1 cellular context compared by ENCODE assay signal in the genomic region with DNA sequence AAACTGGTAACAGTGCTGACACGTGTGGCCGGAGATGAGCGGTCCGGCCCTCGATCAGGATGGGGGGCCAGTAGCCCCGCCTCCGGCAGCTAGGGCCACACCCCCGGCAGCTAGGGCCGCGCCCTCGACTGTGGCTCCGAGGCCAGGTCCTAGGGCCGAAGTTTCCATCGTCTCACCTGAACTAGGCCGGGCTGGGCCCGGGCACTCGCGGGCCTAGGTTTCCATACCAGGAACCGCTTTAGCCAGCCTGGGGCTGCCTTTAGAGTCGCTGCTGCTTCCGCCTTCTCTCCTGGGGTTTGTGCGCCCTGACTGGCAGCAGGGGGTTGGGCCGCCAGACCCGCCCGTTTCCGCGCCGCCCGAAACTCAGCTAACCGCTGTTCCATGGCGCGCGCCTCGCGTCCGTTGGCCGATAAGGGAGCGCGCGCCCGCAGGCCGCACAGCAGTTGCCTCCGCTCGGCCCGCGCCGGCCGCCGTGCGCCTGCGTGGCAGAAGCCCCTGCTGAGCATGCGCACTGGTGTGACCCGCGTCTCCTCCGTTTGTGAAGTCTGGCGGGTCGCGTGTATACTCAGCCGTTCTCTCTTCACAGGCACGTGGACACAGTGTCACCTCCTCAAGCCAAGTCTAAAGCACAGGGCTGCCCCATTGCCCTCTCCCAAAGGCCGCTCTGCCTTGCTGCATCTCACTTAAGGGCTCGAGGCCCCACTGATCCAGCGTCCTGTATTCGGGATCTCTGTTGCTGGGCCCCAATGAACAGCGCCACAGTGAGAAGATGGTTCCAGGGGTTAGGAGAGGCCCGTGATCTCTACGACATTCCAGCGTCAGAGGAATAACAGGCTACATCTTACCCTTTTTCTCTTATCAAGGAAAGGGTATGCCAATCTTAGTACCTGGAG.
TF ChIP-seq lines count a peak whose summit lies in the region.

A gene with protein sequence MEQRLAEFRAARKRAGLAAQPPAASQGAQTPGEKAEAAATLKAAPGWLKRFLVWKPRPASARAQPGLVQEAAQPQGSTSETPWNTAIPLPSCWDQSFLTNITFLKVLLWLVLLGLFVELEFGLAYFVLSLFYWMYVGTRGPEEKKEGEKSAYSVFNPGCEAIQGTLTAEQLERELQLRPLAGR (minus strand): TSS at position 480 of the 893 bp plus-strand sequence. CDS start 97 bp downstream, at position 383.

TF ChIP-seq in HepG2, 621 proteins besides CTCF, POLR2A, EP300 and RAD21 (continued from another document and continues in another):
- TF ChIP-seq HINFP (CRISPR knock-in tag; IDR thresholded peaks at IDR 0.05; ENCODE audit: low read depth) (peak; percentile 91), NONO (IDR thresholded peaks at IDR 0.05) (no peak), NONO (CRISPR knock-in tag; conservative IDR thresholded peaks at IDR 0.05) (peak; percentile 70; the same call in 1 of the 2 replicates), ZNF275 (CRISPR knock-in tag; IDR thresholded peaks at IDR 0.05; ENCODE audit: borderline replicate concordance) (peak; percentile 99; the same call in 1 of the 2 replicates), RAD51 (IDR thresholded peaks at IDR 0.05; ENCODE audit: borderline replicate concordance) (no peak), ZNF672 (CRISPR knock-in tag; IDR thresholded peaks at IDR 0.05) (no peak; the same call in 1 of the 2 replicates), ZNF878 (CRISPR knock-in tag; IDR thresholded peaks at IDR 0.05) (peak; percentile 99), DNMT3B (CRISPR knock-in tag; conservative IDR thresholded peaks at IDR 0.05) (peak; percentile 98), TRIM24 (CRISPR knock-in tag; IDR thresholded peaks at IDR 0.05) (no peak), MYNN (CRISPR knock-in tag; IDR thresholded peaks at IDR 0.05; ENCODE audit: low read depth) (0 out of 2 replicates have a peak, but pooled peaks have one; percentile 27), ZNF10 (CRISPR knock-in tag; IDR thresholded peaks at IDR 0.05; ENCODE audit: borderline replicate concordance, low read depth) (no peak), NPAS2 (CRISPR knock-in tag; IDR thresholded peaks at IDR 0.05; ENCODE audit: borderline replicate concordance) (no peak), IRX3 (CRISPR knock-in tag; IDR thresholded peaks at IDR 0.05; ENCODE audit: borderline replicate concordance, low read depth) (peak; percentile 99), KLF15 (CRISPR knock-in tag; IDR thresholded peaks at IDR 0.05; ENCODE audit: borderline replicate concordance) (peak; percentile 97), ZNF788 (CRISPR knock-in tag; IDR thresholded peaks at IDR 0.05; ENCODE audit: borderline replicate concordance) (peak; percentile 69; the same call in 1 of the 2 replicates), RBAK (CRISPR knock-in tag; IDR thresholded peaks at IDR 0.05) (no peak), ARNT (IDR thresholded peaks at IDR 0.05) (no peak), PHF21A (CRISPR knock-in tag; IDR thresholded peaks at IDR 0.05) (peak; percentile 79; the same call in 1 of the 2 replicates), RXRB (CRISPR knock-in tag; IDR thresholded peaks at IDR 0.05; ENCODE audit: borderline replicate concordance) (peak; percentile 57), ELF3 (CRISPR knock-in tag; IDR thresholded peaks at IDR 0.05) (peak; percentile 62), JDP2 (CRISPR knock-in tag; IDR thresholded peaks at IDR 0.05; ENCODE audit: borderline replicate concordance) (no peak; the same call in 1 of the 2 replicates), CREB1 (IDR thresholded peaks at IDR 0.05) (no peak), CREB1 (CRISPR knock-in tag; IDR thresholded peaks at IDR 0.05) (no peak), NFYC (CRISPR knock-in tag; IDR thresholded peaks at IDR 0.05) (peak; percentile 59), SMAD9 (CRISPR knock-in tag; IDR thresholded peaks at IDR 0.05) (peak; percentile 90; the same call in 1 of the 2 replicates), ZKSCAN5 (CRISPR knock-in tag; IDR thresholded peaks at IDR 0.05) (peak; percentile 93), SATB2 (CRISPR knock-in tag; IDR thresholded peaks at IDR 0.05) (peak; percentile 98), SPEN (CRISPR knock-in tag; IDR thresholded peaks at IDR 0.05; ENCODE audit: low read depth) (peak; percentile 98), ZNF577 (CRISPR knock-in tag; IDR thresholded peaks at IDR 0.05; ENCODE audit: borderline replicate concordance, low read depth) (peak; percentile 95; the same call in 1 of the 2 replicates), ZNF407 (CRISPR knock-in tag; IDR thresholded peaks at IDR 0.05; ENCODE audit: not compliant biosample characterization) (peak; percentile 70), RFXANK (CRISPR knock-in tag; IDR thresholded peaks at IDR 0.05) (0 out of 2 replicates have a peak, but pooled peaks have one; percentile 28), ZNF230 (CRISPR knock-in tag; IDR thresholded peaks at IDR 0.05) (peak; percentile 97), EZH2 (conservative IDR thresholded peaks at IDR 0.05; ENCODE audit: low read depth, low read length) (no peak), CHD2 (IDR thresholded peaks at IDR 0.05; ENCODE audit: low read depth, low read length) (no peak), ATF7 (IDR thresholded peaks at IDR 0.05) (no peak), ATF7 (CRISPR knock-in tag; IDR thresholded peaks at IDR 0.05) (peak; percentile 84), BATF2 (CRISPR knock-in tag; IDR thresholded peaks at IDR 0.05) (peak; percentile 97), ZSCAN22 (CRISPR knock-in tag; IDR thresholded peaks at IDR 0.05) (peak; percentile 90), PHF8 (CRISPR knock-in tag; IDR thresholded peaks at IDR 0.05) (peak; percentile 98), ZFAT (CRISPR knock-in tag; conservative IDR thresholded peaks at IDR 0.05) (peak; percentile 22; the same call in 1 of the 2 replicates)
- TF ChIP-seq, protein P1, sequence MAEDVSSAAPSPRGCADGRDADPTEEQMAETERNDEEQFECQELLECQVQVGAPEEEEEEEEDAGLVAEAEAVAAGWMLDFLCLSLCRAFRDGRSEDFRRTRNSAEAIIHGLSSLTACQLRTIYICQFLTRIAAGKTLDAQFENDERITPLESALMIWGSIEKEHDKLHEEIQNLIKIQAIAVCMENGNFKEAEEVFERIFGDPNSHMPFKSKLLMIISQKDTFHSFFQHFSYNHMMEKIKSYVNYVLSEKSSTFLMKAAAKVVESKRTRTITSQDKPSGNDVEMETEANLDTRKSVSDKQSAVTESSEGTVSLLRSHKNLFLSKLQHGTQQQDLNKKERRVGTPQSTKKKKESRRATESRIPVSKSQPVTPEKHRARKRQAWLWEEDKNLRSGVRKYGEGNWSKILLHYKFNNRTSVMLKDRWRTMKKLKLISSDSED (CRISPR knock-in tag; IDR thresholded peaks at IDR 0.05), result peak; percentile 90; the same call in 1 of the 2 replicates
- TF ChIP-seq, protein P2, sequence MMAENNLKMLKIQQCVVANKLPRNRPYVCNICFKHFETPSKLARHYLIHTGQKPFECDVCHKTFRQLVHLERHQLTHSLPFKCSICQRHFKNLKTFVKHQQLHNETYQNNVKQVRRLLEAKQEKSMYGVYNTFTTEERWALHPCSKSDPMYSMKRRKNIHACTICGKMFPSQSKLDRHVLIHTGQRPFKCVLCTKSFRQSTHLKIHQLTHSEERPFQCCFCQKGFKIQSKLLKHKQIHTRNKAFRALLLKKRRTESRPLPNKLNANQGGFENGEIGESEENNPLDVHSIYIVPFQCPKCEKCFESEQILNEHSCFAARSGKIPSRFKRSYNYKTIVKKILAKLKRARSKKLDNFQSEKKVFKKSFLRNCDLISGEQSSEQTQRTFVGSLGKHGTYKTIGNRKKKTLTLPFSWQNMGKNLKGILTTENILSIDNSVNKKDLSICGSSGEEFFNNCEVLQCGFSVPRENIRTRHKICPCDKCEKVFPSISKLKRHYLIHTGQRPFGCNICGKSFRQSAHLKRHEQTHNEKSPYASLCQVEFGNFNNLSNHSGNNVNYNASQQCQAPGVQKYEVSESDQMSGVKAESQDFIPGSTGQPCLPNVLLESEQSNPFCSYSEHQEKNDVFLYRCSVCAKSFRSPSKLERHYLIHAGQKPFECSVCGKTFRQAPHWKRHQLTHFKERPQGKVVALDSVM (CRISPR knock-in tag; IDR thresholded peaks at IDR 0.05), result peak; percentile 70
- TF ChIP-seq, protein P3, sequence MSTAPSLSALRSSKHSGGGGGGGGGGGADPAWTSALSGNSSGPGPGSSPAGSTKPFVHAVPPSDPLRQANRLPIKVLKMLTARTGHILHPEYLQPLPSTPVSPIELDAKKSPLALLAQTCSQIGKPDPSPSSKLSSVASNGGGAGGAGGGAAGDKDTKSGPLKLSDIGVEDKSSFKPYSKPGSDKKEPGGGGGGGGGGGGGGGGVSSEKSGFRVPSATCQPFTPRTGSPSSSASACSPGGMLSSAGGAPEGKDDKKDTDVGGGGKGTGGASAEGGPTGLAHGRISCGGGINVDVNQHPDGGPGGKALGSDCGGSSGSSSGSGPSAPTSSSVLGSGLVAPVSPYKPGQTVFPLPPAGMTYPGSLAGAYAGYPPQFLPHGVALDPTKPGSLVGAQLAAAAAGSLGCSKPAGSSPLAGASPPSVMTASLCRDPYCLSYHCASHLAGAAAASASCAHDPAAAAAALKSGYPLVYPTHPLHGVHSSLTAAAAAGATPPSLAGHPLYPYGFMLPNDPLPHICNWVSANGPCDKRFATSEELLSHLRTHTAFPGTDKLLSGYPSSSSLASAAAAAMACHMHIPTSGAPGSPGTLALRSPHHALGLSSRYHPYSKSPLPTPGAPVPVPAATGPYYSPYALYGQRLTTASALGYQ (CRISPR knock-in tag; IDR thresholded peaks at IDR 0.05), result peak; percentile 60
